ENCODE assay signal across 8 cellular contexts in the genomic region with DNA sequence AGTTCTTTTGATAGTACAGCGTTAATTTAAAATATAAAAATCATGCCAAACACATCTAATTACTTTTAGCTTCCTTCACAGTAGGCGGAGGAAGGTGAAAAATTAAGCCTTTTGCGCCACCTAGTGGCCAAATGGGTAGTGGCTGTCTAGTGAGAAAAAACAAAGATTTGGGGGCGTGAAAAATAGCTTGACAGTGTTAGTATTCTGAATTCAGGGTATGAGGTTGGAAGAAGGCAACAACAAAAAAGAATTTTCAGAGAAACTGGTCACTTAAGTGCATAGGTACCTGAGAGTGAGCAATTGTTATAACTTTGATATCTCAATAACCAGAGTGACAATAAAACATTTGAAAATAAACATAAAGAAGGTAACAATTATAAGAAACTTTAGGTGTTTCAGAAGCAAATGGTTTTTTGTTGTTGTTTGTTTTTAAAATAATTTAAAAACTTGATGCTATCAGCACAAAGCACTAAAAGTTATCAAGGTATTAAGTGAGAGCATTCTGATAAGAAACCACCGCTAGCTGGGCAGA. TPM values are rescaled to one million over a fixed set of nuclear protein-coding genes. Genes with fewer than 3 reads are reported as not detected.
DNase-seq lines count a peak whose midpoint lies in the region; ATAC-seq and FAIRE-seq lines count a peak whose summit lies in the region.

No MANE protein-coding gene starts in this region.

- peak overlapping the region; percentile 34 for H3K4me3 ChIP-seq in CD4-positive, CD25-positive, alpha-beta regulatory T cell (ENCODE audit: low read depth, low read length)

- peaks cover 14% of the 10 kb centered on the region for H3K36me3 Mint-ChIP-seq in CD4-positive, CD25-positive, alpha-beta regulatory T cell

- DNase-seq in CD4-positive, CD25-positive, alpha-beta regulatory T cell: peak; percentile 77 to 90 (median 86)
- DNase-seq in HCEC 1CT (peak; percentile 38), NOMO-1 (lab: John Stamatoyannopoulos, UW; ENCODE audit: unreplicated experiment in 2 of 2) (peak; percentile 53 to 72), myocyte (ENCODE audit: low read depth) (peak; percentile 83)
- peak; percentile 74 to 76 for DNase-seq in activated CD8-positive, alpha-beta memory T cell treated with anti-CD3 and anti-CD28 coated beads for 4 hours (ENCODE audit: low read depth in 2 of 2)
- DNase-seq in stimulated activated CD8-positive, alpha-beta memory T cell treated with anti-CD3 and anti-CD28 coated beads, Interleukin-7, amount 100 ng/mL, for 4 hours (ENCODE audit: low read depth in 2 of 2): peak; percentile 66 to 82

- no peaks in the 10 kb centered on the region for H3K27me3 ChIP-seq in CD4-positive, CD25-positive, alpha-beta regulatory T cell (ENCODE audit: control insufficient read depth, insufficient read depth, low read length)

- H3K27me3 Mint-ChIP-seq in CD4-positive, CD25-positive, alpha-beta regulatory T cell: peaks cover 13% of the 10 kb centered on the region

- H3K27ac ChIP-seq in CD4-positive, CD25-positive, alpha-beta regulatory T cell (ENCODE audit: insufficient read depth, low read length, poor library complexity, severe bottlenecking): no peak overlapping the region

- peak; percentile 96 for FAIRE-seq in endometrium (lab: Jason Lieb, UNC)

- peaks cover 0 to 3% of the 10 kb centered on the region in 2 experiments for H3K9me3 ChIP-seq in CD4-positive, CD25-positive, alpha-beta regulatory T cell (ENCODE audit: control insufficient read depth in 2 of 2, low read length in 2 of 2)

- H3K27ac Mint-ChIP-seq in CD4-positive, CD25-positive, alpha-beta regulatory T cell: peak overlapping the region in 1 of 3 donors; percentile 9

- peaks cover 0 to 4% (median under 1%) of the 10 kb centered on the region in 7 donors for H3K9me3 Mint-ChIP-seq in CD4-positive, CD25-positive, alpha-beta regulatory T cell

- no peak overlapping the region for H3K4me3 Mint-ChIP-seq in CD4-positive, CD25-positive, alpha-beta regulatory T cell

- peaks cover 11% of the 10 kb centered on the region for H3K4me1 ChIP-seq in CD4-positive, CD25-positive, alpha-beta regulatory T cell (ENCODE audit: control insufficient read depth, insufficient read depth, low read length, poor library complexity, severe bottlenecking)

- ATAC-seq in CD4-positive, CD25-positive, alpha-beta regulatory T cell (ENCODE audit: low read depth in 2 of 2): peak; percentile 79 to 84
- no peak for ATAC-seq in GM19328 (IDR thresholded peaks at IDR 0.05; ENCODE audit: unreplicated experiment)

- H3K36me3 ChIP-seq in CD4-positive, CD25-positive, alpha-beta regulatory T cell (ENCODE audit: control insufficient read depth, insufficient read depth, low read length): peaks cover 8% of the 10 kb centered on the region

- peaks cover 19 to 33% (median 25%) of the 10 kb centered on the region in 4 donors for H3K4me1 Mint-ChIP-seq in CD4-positive, CD25-positive, alpha-beta regulatory T cell

RNA-seq across cellular contexts. Expression of a gene that starts 14.3 kb away (rescaled TPM):
- total RNA-seq in CD4-positive, CD25-positive, alpha-beta regulatory T cell: 148 TPM
- polyA plus RNA-seq in CD4-positive, CD25-positive, alpha-beta regulatory T cell: 100 to 1,000 TPM; 503 to 896 (median 615) TPM
- 7.2 and 8.2 TPM in 2 replicates for total RNA-seq in myocyte
- 17.6 TPM for polyA plus RNA-seq in myocyte (2012)

RNA-seq across cellular contexts. Expression of a gene that starts 14.8 kb away (rescaled TPM):
- total RNA-seq in CD4-positive, CD25-positive, alpha-beta regulatory T cell: 220 TPM
- polyA plus RNA-seq in CD4-positive, CD25-positive, alpha-beta regulatory T cell: 100 to 1,000 TPM; 386 to 477 (median 440) TPM
- total RNA-seq in myocyte: 49.7 and 54.7 TPM in 2 replicates
- polyA plus RNA-seq in myocyte (2012): 47.2 TPM

RNA-seq across cellular contexts. Expression of a gene that starts 24.5 kb away (rescaled TPM):
- 185 TPM for total RNA-seq in CD4-positive, CD25-positive, alpha-beta regulatory T cell
- 100 to 1,000 TPM; 462 to 803 (median 547) TPM for polyA plus RNA-seq in CD4-positive, CD25-positive, alpha-beta regulatory T cell
- 30.7 and 36.0 TPM in 2 replicates for total RNA-seq in myocyte
- polyA plus RNA-seq in myocyte (2012): 46.4 TPM

RNA-seq across cellular contexts. Expression of a gene that starts 29.8 kb away (rescaled TPM):
- total RNA-seq in CD4-positive, CD25-positive, alpha-beta regulatory T cell: 165 TPM
- polyA plus RNA-seq in CD4-positive, CD25-positive, alpha-beta regulatory T cell: 10 to 100 TPM in 3 of 4 donors, 1 to 10 TPM in 1; 7.2 to 56.3 (median 31.9) TPM
- total RNA-seq in myocyte: 3.8 and 4.1 TPM in 2 replicates
- 22.2 TPM for polyA plus RNA-seq in myocyte (2012)

RNA-seq across cellular contexts. Expression of a gene that starts 51.5 kb away (rescaled TPM):
- total RNA-seq in CD4-positive, CD25-positive, alpha-beta regulatory T cell: 6.8 TPM
- polyA plus RNA-seq in CD4-positive, CD25-positive, alpha-beta regulatory T cell: 1 to 10 TPM in 2 of 4 donors, under 1 TPM in 2; 0.31 to 4.3 (median 1.6) TPM
- not detected in 2 replicates for total RNA-seq in myocyte
- polyA plus RNA-seq in myocyte (2012): 0.06 TPM

Comparison
In these comparisons a context has a peak if more than half of its experiments do, and no peak if none do; other contexts are left out.
1. RNA of a gene that starts 14.3 kb away (total RNA-seq): 148 TPM in CD4-positive, CD25-positive, alpha-beta regulatory T cell (single experiment); 7.2 to 8.2 TPM in myocyte; every median in the first group is over 10 times any median in the second.
2. Peak in every context shown above with its lines, with median percentiles within 50 percentile points of each other: DNase-seq.